29 cellular contexts compared by ENCODE assay signal in the genomic region with DNA sequence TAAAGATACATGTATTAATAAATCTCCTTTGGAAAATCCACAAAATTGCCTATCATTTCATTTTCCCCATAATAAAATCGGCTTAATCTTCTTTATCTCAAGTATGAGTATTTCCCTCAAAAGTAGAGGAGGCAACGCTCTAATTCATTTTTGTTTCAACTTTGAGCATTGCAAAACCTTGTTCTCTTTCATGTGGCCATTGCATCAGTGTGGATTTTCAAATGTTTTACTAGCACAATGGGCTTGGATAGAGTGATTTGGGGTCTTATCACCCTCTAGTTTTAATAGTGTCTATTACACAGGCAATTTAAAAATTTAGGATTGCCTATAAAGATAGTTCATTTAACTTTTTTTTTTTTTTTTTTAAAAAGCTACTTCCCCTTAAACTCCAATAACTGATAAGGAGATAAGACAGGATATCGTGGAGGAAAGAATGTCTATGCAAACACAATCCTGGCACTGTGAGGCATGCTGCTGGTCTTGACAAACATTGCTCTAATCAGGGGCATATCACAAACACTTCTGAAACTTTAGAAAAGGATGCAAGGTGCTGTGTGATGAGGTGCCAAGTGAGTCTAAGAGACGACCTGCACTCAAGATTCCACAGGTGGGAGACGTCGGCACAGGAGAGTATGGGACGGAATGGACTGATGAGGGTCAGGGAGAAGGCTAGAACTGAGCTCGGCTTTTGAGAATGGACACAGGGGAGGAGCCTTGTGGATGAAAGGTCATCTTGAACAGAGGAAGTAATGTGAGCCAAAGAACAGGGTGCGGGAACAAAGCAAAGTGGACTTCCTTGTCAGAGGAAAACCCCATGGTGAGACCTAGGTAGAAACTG.
DNase-seq lines count a peak whose midpoint lies in the region; ATAC-seq, FAIRE-seq and TF ChIP-seq lines count a peak whose summit lies in the region.
"Had no signal": no experiment of that assay in that cellular context is flagged by ENCODE, and none has a peak within 500 bp of the region (broad histone marks: within the 10 kb centered on the region; RNA-seq: fewer than 3 reads in every experiment).

No MANE protein-coding gene starts in this region.

- no peak overlapping the region for H2BK5ac ChIP-seq in H1 (ENCODE audit: low read depth, low read length)

- H3K9me3 Mint-ChIP-seq in CD14-positive monocyte: peaks cover 0 to 4% (median 2%) of the 10 kb centered on the region in 7 donors
- H3K9me3 Mint-ChIP-seq: activated T-cell treated with anti-CD3 and anti-CD28 coated beads, Interleukin-2, amount 50 U/mL, for 24 hours; nephron progenitor cell; T-helper 2 cell treated with Interferon-gamma antibody and Interleukin-4, amounts not matched to agents 5 μg/mL and 100 μg/mL, for 36 hours had no signal

- peaks cover 5 to 16% (median 13%) of the 10 kb centered on the region in 3 donors for H3K27me3 Mint-ChIP-seq in CD14-positive monocyte (ENCODE audit: low read depth in 3 of 3)

- H3K79me2 ChIP-seq in H1 (ENCODE audit: control insufficient read depth in 1 of 2, insufficient read depth in 2 of 2, low read length in 2 of 2): no peaks in the 10 kb centered on the region
- H3K79me2 ChIP-seq in mammary epithelial cell (ENCODE audit: insufficient read depth, low read length): no peaks in the 10 kb centered on the region

- H3K14ac ChIP-seq in H1 (ENCODE audit: insufficient read length): no peak overlapping the region

- H2AK5ac ChIP-seq in H1 (ENCODE audit: low read depth, low read length): no peak overlapping the region; the same call in 1 of the 2 replicates

- intact Hi-C loops in right cardiac atrium (cut with DNase I): no loop called here
- intact Hi-C loops in left ventricle myocardium inferior (cut with micrococcal nuclease): no loop called here
- intact Hi-C loops in CD14-positive monocyte (cut with micrococcal nuclease): no loop called here
- intact Hi-C loops in mammary epithelial cell (cut with micrococcal nuclease): no loop called here

- dilution Hi-C loops in mammary epithelial cell (cut with HindIII; ENCODE audit: low sequenced_read_pairs): no loop called here

- H3K4me3 ChIP-seq in right cardiac atrium (ENCODE audit: low read length) (no peak overlapping the region), left ventricle myocardium inferior (no peak overlapping the region), H1 (ENCODE audit: extremely low read depth in 1 of 4, insufficient read depth in 2 of 4, low read depth in 3 of 4, low read length in 4 of 4) (no peak overlapping the region), mucosa of rectum (ENCODE audit: low read length in 2 of 2) (peak overlapping the region; percentile 20 to 55), mammary epithelial cell (replicated peaks in 1 of 3; ENCODE audit: insufficient read depth in 1 of 3, low read depth in 2 of 3, low read length in 3 of 3) (no peak overlapping the region)
- H3K4me3 ChIP-seq: gastrocnemius medialis, SK-N-MC had no signal

- no peak overlapping the region for H3K4me2 ChIP-seq in H1 (ENCODE audit: insufficient read depth in 1 of 2, low read depth in 2 of 2, low read length in 2 of 2)
- no peak overlapping the region for H3K4me2 ChIP-seq in mammary epithelial cell (ENCODE audit: insufficient read depth, low read depth, low read length)

- H2AFZ ChIP-seq in H1 (ENCODE audit: low read length) (0 out of 2 replicates have a peak overlapping the region, but pooled peaks have one; percentile 9), mammary epithelial cell (ENCODE audit: low read depth, low read length) (no peak overlapping the region)

- CTCF ChIA-PET in H1 (lab: Charles Lee; ENCODE audit: partially characterized antibody): no interaction called here
- CTCF ChIA-PET in mammary epithelial cell (lab: Charles Lee; ENCODE audit: low non-redundant PET): no interaction called here

- no peak overlapping the region for H4K5ac ChIP-seq in H1 (ENCODE audit: insufficient read length, low read depth, low read length)

- BruUV-seq in mammary epithelial cell (replicated peaks; lab: Mats Ljungman, UMichigan): no TSS peak

- no peak overlapping the region for H2BK20ac ChIP-seq in H1 (ENCODE audit: low read length)

- TF ChIP-seq EP300 in H1 (IDR thresholded peaks at IDR 0.05; ENCODE audit: borderline replicate concordance in 1 of 2, low read depth in 2 of 2, low read length in 2 of 2): no peak

- H3K9me3 ChIP-seq in right cardiac atrium (ENCODE audit: control insufficient read depth, low read length) (no peaks in the 10 kb centered on the region), left ventricle myocardium inferior (replicated peaks) (no peaks in the 10 kb centered on the region), H1 (ENCODE audit: insufficient read depth in 2 of 2, low read depth in 1 of 2, low read length in 1 of 2) (no peaks in the 10 kb centered on the region), mucosa of rectum (ENCODE audit: control insufficient read depth in 2 of 2, low read length in 2 of 2) (no peaks in the 10 kb centered on the region), mammary epithelial cell (replicated peaks; ENCODE audit: insufficient read depth, low read length) (no peaks in the 10 kb centered on the region)
- H3K9me3 ChIP-seq: gastrocnemius medialis had no signal

- H3K56ac ChIP-seq in H1 (replicated peaks; ENCODE audit: insufficient read length, low read depth, low read length): no peak overlapping the region

- H3K36me3 ChIP-seq in left ventricle myocardium inferior (no peaks in the 10 kb centered on the region), H1 (ENCODE audit: control insufficient read depth in 2 of 4, insufficient read depth in 4 of 4, low read length in 3 of 4) (no peaks in the 10 kb centered on the region), mucosa of rectum (ENCODE audit: control insufficient read depth in 2 of 2, insufficient read depth in 2 of 2, low read length in 2 of 2) (no peaks in the 10 kb centered on the region), mammary epithelial cell (ENCODE audit: insufficient read depth, low read length) (no peaks in the 10 kb centered on the region)
- H3K36me3 ChIP-seq: gastrocnemius medialis had no signal

- no peak overlapping the region for H3K18ac ChIP-seq in H1 (ENCODE audit: extremely low read depth, low read length)

- no peaks in the 10 kb centered on the region for H3K23me2 ChIP-seq in H1 (ENCODE audit: low read depth, low read length)

- H3K23ac ChIP-seq in H1 (ENCODE audit: insufficient read length): no peak overlapping the region

- in situ Hi-C loops in mammary epithelial cell (cut with MboI; ENCODE audit: low sequenced_read_pairs in 2 of 2): no loop called here

- no peak overlapping the region for H3K27ac ChIP-seq in right cardiac atrium (ENCODE audit: low read length)
- H3K27ac ChIP-seq in left ventricle myocardium inferior (replicated peaks): no peak overlapping the region
- H3K27ac ChIP-seq in H1 (ENCODE audit: low read depth, low read length): no peak overlapping the region
- peak overlapping the region; percentile 84 to 86 for H3K27ac ChIP-seq in mucosa of rectum (ENCODE audit: low read depth in 2 of 2, low read length in 2 of 2)
- no peak overlapping the region for H3K27ac ChIP-seq in mammary epithelial cell (ENCODE audit: insufficient read depth, low read depth, low read length)
- H3K27ac ChIP-seq: gastrocnemius medialis, SK-N-MC had no signal

- H3K79me1 ChIP-seq in H1 (ENCODE audit: low read depth, low read length): no peaks in the 10 kb centered on the region

- H4K91ac ChIP-seq in H1 (replicated peaks; ENCODE audit: insufficient read length, low read length): no peak overlapping the region

- no peak overlapping the region for H3K4me3 Mint-ChIP-seq in CD14-positive monocyte
- H3K4me3 Mint-ChIP-seq: activated CD8-positive, alpha-beta T cell treated with anti-CD3 and anti-CD28 coated beads, Interleukin-2, amount 10 ng/mL, durations not matched to agents 7 days and 5 days; activated T-cell treated with anti-CD3 and anti-CD28 coated beads, Interleukin-2, amount 50 U/mL, for 24 hours; nephron progenitor cell; T-helper 2 cell treated with Interferon-gamma antibody and Interleukin-4, amounts not matched to agents 5 μg/mL and 100 μg/mL, for 36 hours had no signal

- H2BK120ac ChIP-seq in H1 (replicated peaks; ENCODE audit: low read depth, low read length): no peak overlapping the region

- H3K9ac ChIP-seq in H1 (replicated peaks in 1 of 4; ENCODE audit: extremely low read depth in 1 of 4, low read depth in 3 of 4, low read length in 3 of 4): no peak overlapping the region
- peak overlapping the region in 1 of 2 donors; percentile 48 for H3K9ac ChIP-seq in mucosa of rectum (ENCODE audit: low read depth in 1 of 2, low read length in 2 of 2)
- H3K9ac ChIP-seq in mammary epithelial cell (ENCODE audit: insufficient read depth, low read length): no peak overlapping the region

- H3K4me1 ChIP-seq in right cardiac atrium (ENCODE audit: control insufficient read depth, insufficient read depth, low read length) (no peaks in the 10 kb centered on the region), left ventricle myocardium inferior (no peaks in the 10 kb centered on the region), H1 (replicated peaks in 1 of 4; ENCODE audit: control insufficient read depth in 3 of 4, insufficient read depth in 4 of 4, low read length in 3 of 4) (no peaks in the 10 kb centered on the region), mucosa of rectum (ENCODE audit: control insufficient read depth in 2 of 2, insufficient read depth in 2 of 2, low read length in 2 of 2) (peaks cover 9 to 13% of the 10 kb centered on the region in 2 donors), mammary epithelial cell (ENCODE audit: insufficient read depth, low read length) (no peaks in the 10 kb centered on the region)
- H3K4me1 ChIP-seq: gastrocnemius medialis had no signal

- no peak overlapping the region for H2BK12ac ChIP-seq in H1 (ENCODE audit: low read depth, low read length)

- DNase-seq in right cardiac atrium (no peak), left ventricle myocardium inferior (no peak), H1 (ENCODE audit: low read depth in 1 of 2, low spot score in 2 of 2) (no peak), anterior cingulate cortex (lab: John Stamatoyannopoulos, UW) (no peak), CD14-positive monocyte (ENCODE audit: low spot score) (no peak), AML-193 (lab: John Stamatoyannopoulos, UW) (no peak), mammary epithelial cell (no peak)
- DNase-seq: activated CD8-positive, alpha-beta T cell treated with anti-CD3 and anti-CD28 coated beads, Interleukin-2, amount 10 ng/mL, durations not matched to agents 7 days and 5 days; activated naive CD4-positive, alpha-beta T cell; activated T-cell treated with anti-CD3 and anti-CD28 coated beads, Interleukin-2, amount 50 U/mL, for 24 hours; amygdala; C1 segment of cervical spinal cord; central memory CD4-positive, alpha-beta T cell; erythroblast; gastrocnemius medialis; GDM1; KG1; kidney; NCI-H1048; NCI-H1930; NCI-H2227 treated with DMSO at 0.1 percent for 48 hours; nephron progenitor cell; retina; stimulated activated CD4-positive, alpha-beta T cell treated with anti-CD3 and anti-CD28 coated beads, Interleukin-12 subunit alpha, Interleukin-12 subunit beta, amount 100 ng/mL, for 4 hours had no signal

- no peak for FAIRE-seq in H1 (lab: Jason Lieb, UNC)
- FAIRE-seq: kidney, RCC 7860 had no signal

- no peak for TF ChIP-seq POLR2A in H1 (IDR thresholded peaks at IDR 0.05; ENCODE audit: control extremely low read depth in 1 of 2, low read depth in 2 of 2, low read length in 2 of 2)

- 0 out of 4 replicates have a peak, but pooled peaks of 1 of the 2 experiments have one; percentile 1 for TF ChIP-seq RAD21 in H1 (IDR thresholded peaks at IDR 0.05 in 1 of 2, conservative IDR thresholded peaks at IDR 0.05 in 1 of 2; ENCODE audit: low read depth in 2 of 2, low read length in 2 of 2)

- H4K8ac ChIP-seq in H1 (ENCODE audit: extremely low read depth, insufficient read depth, low read length): no peak overlapping the region

- POLR2A ChIA-PET in H1 (lab: Charles Lee; ENCODE audit: partially characterized antibody): no interaction called here

- peak overlapping the region in 1 of 7 donors; percentile 1 for H3K27ac Mint-ChIP-seq in CD14-positive monocyte
- H3K27ac Mint-ChIP-seq: activated CD8-positive, alpha-beta T cell treated with anti-CD3 and anti-CD28 coated beads, Interleukin-2, amount 10 ng/mL, durations not matched to agents 7 days and 5 days; activated T-cell treated with anti-CD3 and anti-CD28 coated beads, Interleukin-2, amount 50 U/mL, for 24 hours; nephron progenitor cell; T-helper 2 cell treated with Interferon-gamma antibody and Interleukin-4, amounts not matched to agents 5 μg/mL and 100 μg/mL, for 36 hours had no signal

- no peaks in the 10 kb centered on the region for H3K36me3 Mint-ChIP-seq in CD14-positive monocyte

- H3K4me1 Mint-ChIP-seq in CD14-positive monocyte: peaks cover 5% of the 10 kb centered on the region

- ATAC-seq in right cardiac atrium: peak; percentile 62 to 92
- ATAC-seq: activated CD4-positive, CD25-positive, alpha-beta regulatory T cell treated with anti-CD3 and anti-CD28 coated beads, Interleukin-2, amount 50 U/mL, for 24 hours; activated CD8-positive, alpha-beta T cell treated with anti-CD3 and anti-CD28 coated beads, Interleukin-2, amount 10 ng/mL, durations not matched to agents 7 days and 5 days; gastrocnemius medialis had no signal

- H3K4ac ChIP-seq in H1 (replicated peaks; ENCODE audit: insufficient read length, low read depth, low read length): no peak overlapping the region

- no peak overlapping the region for H2BK15ac ChIP-seq in H1 (ENCODE audit: low read length)

- WGBS in right cardiac atrium: 41% methylated on average over 9 of the region's 9 CpGs
- WGBS in H1 (ENCODE audit: extremely low coverage in 1 of 2, insufficient coverage in 1 of 2, insufficient read length in 1 of 2, insufficient replicate concordance in 2 of 2, low coverage in 1 of 2, low lambda C conversion rate in 2 of 2, missing lambda C conversion rate in 1 of 2), 2 experiments: 89% methylated on average over 9 of the region's 9 CpGs; no CpG with 5 or more reads in 1 of the 2 experiments
- WGBS in mammary epithelial cell (ENCODE audit: low coverage, missing lambda C conversion rate): 84% methylated on average over 9 of the region's 9 CpGs

- H3K27me3 ChIP-seq in right cardiac atrium (ENCODE audit: control insufficient read depth, insufficient read depth) (no peaks in the 10 kb centered on the region), left ventricle myocardium inferior (ENCODE audit: low read depth) (peaks cover 46% of the 10 kb centered on the region), H1 (replicated peaks in 1 of 4; ENCODE audit: control insufficient read depth in 3 of 4, extremely low read depth in 1 of 4, insufficient read depth in 3 of 4, low read length in 3 of 4) (no peaks in the 10 kb centered on the region), mucosa of rectum (ENCODE audit: control insufficient read depth in 2 of 2, insufficient read depth in 2 of 2, low read length in 2 of 2) (no peaks in the 10 kb centered on the region), mammary epithelial cell (ENCODE audit: insufficient read depth, low read length) (no peaks in the 10 kb centered on the region)
- H3K27me3 ChIP-seq: gastrocnemius medialis had no signal

- no peaks in the 10 kb centered on the region for H4K20me1 ChIP-seq in H1 (replicated peaks in 1 of 2; ENCODE audit: control insufficient read depth in 1 of 2, insufficient read depth in 2 of 2, low read length in 2 of 2)
- H4K20me1 ChIP-seq in mammary epithelial cell (ENCODE audit: insufficient read depth, low read length): no peaks in the 10 kb centered on the region

- TF ChIP-seq CTCF in left ventricle myocardium inferior (IDR thresholded peaks at IDR 0.05; ENCODE audit: borderline replicate concordance) (no peak), H1 (IDR thresholded peaks at IDR 0.05; ENCODE audit: control extremely low read depth in 1 of 3, insufficient read depth in 1 of 3, low read depth in 1 of 3, low read length in 3 of 3) (no peak), CD14-positive monocyte (IDR thresholded peaks at IDR 0.05) (no peak), mammary epithelial cell (conservative IDR thresholded peaks at IDR 0.05 in 1 of 2, IDR thresholded peaks at IDR 0.05 in 1 of 2; ENCODE audit: extremely low read depth in 1 of 2, insufficient read depth in 1 of 2, low read depth in 1 of 2, low read length in 2 of 2) (no peak)

Comparison
In these comparisons a context has a peak if more than half of its experiments do, and no peak if none do; other contexts are left out.
1. H3K27ac ChIP-seq: peak in mucosa of rectum (2 of 2); none in right cardiac atrium (single experiment), left ventricle myocardium inferior (single experiment), H1 (single experiment) and mammary epithelial cell (single experiment).
2. H3K4me3 ChIP-seq: peak in mucosa of rectum (2 of 2); none in right cardiac atrium (single experiment), left ventricle myocardium inferior (single experiment), H1 (0 of 4) and mammary epithelial cell (0 of 3).